In genomic region chr20:37392441-37393195, GRCh38 we compare ENCODE assay signal across 9 cellular contexts. TPM values are rescaled to one million over a fixed set of nuclear protein-coding genes. Genes with fewer than 3 reads are reported as not detected.
DNase-seq lines count a peak whose midpoint lies in the region; FAIRE-seq and TF ChIP-seq lines count a peak whose summit lies in the region.
"Had no signal": no experiment of that assay in that cellular context is flagged by ENCODE, and none has a peak within 500 bp of the region (broad histone marks: within the 10 kb centered on the region; RNA-seq: fewer than 3 reads in every experiment).

No MANE protein-coding gene starts in this region.

- peaks cover 22 to 96% (median 47%) of the 10 kb centered on the region in 11 experiments; a peak in 21 of 22 replicates for H3K36me3 ChIP-seq in BLaER1 treated with 17β-estradiol and CSF1 and Interleukin-3, amounts not matched to agents 10 nM and 100 nM
- H3K36me3 ChIP-seq in kidney epithelial cell (ENCODE audit: control insufficient read depth, insufficient read depth, low read length) (peaks cover 5% of the 10 kb centered on the region), MG63 (peaks cover 39% of the 10 kb centered on the region)
- H3K36me3 ChIP-seq: neutrophil had no signal

- peak overlapping the region; percentile 30 to 84 (median 67); a peak in 20 of 22 replicates for H3K4me2 ChIP-seq in BLaER1 treated with 17β-estradiol and CSF1 and Interleukin-3, amounts not matched to agents 10 nM and 100 nM

- DNase-seq in GM18507 (ENCODE audit: extremely low spot score, insufficient read length, low read depth) (no peak), kidney epithelial cell (ENCODE audit: low read depth) (no peak), NCI-H2171 treated with DMSO at 0.1 percent for 48 hours (lab: John Stamatoyannopoulos, UW) (no peak), GM12892 (ENCODE audit: insufficient read length) (no peak), MG63 (no peak), LoVo (ENCODE audit: low spot score) (no peak)

- peaks cover 37 to 57% (median 43%) of the 10 kb centered on the region in 10 experiments for H3K4me1 ChIP-seq in BLaER1 treated with 17β-estradiol and CSF1 and Interleukin-3, amounts not matched to agents 10 nM and 100 nM

- H3K27me3 ChIP-seq in BLaER1 treated with 17β-estradiol and CSF1 and Interleukin-3, amounts not matched to agents 10 nM and 100 nM: no peaks in the 10 kb centered on the region
- H3K27me3 ChIP-seq in kidney epithelial cell (ENCODE audit: control insufficient read depth, insufficient read depth, low read length) (no peaks in the 10 kb centered on the region), MG63 (no peaks in the 10 kb centered on the region)
- H3K27me3 ChIP-seq: neutrophil had no signal

- no peak for TF ChIP-seq POLR2A in GM12892 (IDR thresholded peaks at IDR 0.05; ENCODE audit: low read depth, low read length)

- peaks cover 0 to 85% (median 9%) of the 10 kb centered on the region in 11 experiments; a peak in 12 of 22 replicates for H4K20me1 ChIP-seq in BLaER1 treated with 17β-estradiol and CSF1 and Interleukin-3, amounts not matched to agents 10 nM and 100 nM

- FAIRE-seq in GM18507 (lab: Jason Lieb, UNC) (peak; percentile 51), GM12892 (lab: Jason Lieb, UNC) (no peak)

- TF ChIP-seq CTCF in VCaP (conservative IDR thresholded peaks at IDR 0.05) (peak; percentile 46), kidney epithelial cell (IDR thresholded peaks at IDR 0.05; ENCODE audit: insufficient read depth, low read length, poor library complexity, severe bottlenecking) (peak; percentile 35)

- peak overlapping the region in 6 of 11 experiments; percentile 10 to 32 (median 21); a peak in 6 of 22 replicates for H3K27ac ChIP-seq in BLaER1 treated with 17β-estradiol and CSF1 and Interleukin-3, amounts not matched to agents 10 nM and 100 nM
- H3K27ac ChIP-seq in VCaP: no peak overlapping the region
- H3K27ac ChIP-seq: neutrophil had no signal

- peak overlapping the region in 8 of 11 experiments; percentile 19 to 59 (median 32); a peak in 8 of 22 replicates for H3K9ac ChIP-seq in BLaER1 treated with 17β-estradiol and CSF1 and Interleukin-3, amounts not matched to agents 10 nM and 100 nM

- no peak overlapping the region for H3K4me3 ChIP-seq in BLaER1 treated with 17β-estradiol and CSF1 and Interleukin-3, amounts not matched to agents 10 nM and 100 nM
- H3K4me3 ChIP-seq in kidney epithelial cell (ENCODE audit: low read depth, low read length) (no peak overlapping the region), MG63 (no peak overlapping the region)

- H3K9me3 ChIP-seq in BLaER1 treated with 17β-estradiol and CSF1 and Interleukin-3, amounts not matched to agents 10 nM and 100 nM (replicated peaks in 1 of 11): no peaks in the 10 kb centered on the region
- no peaks in the 10 kb centered on the region for H3K9me3 ChIP-seq in MG63
- H3K9me3 ChIP-seq: neutrophil had no signal

RNA-seq across cellular contexts. Expression of gene SRC, which starts 46.7 kb away (rescaled TPM):
- 49.7 and 60.5 TPM in 2 replicates for total RNA-seq in kidney epithelial cell
- polyA plus RNA-seq in GM12892 (2012; ENCODE audit: missing spikeins): 18.6 TPM
- 25.4 and 33.0 TPM in 2 replicates for total RNA-seq in MG63 (2014; rRNA removed; shearing (Covaris generic); ENCODE audit: low replicate concordance)
